Comparison of ENCODE assay signal across 23 cellular contexts in the genomic region with DNA sequence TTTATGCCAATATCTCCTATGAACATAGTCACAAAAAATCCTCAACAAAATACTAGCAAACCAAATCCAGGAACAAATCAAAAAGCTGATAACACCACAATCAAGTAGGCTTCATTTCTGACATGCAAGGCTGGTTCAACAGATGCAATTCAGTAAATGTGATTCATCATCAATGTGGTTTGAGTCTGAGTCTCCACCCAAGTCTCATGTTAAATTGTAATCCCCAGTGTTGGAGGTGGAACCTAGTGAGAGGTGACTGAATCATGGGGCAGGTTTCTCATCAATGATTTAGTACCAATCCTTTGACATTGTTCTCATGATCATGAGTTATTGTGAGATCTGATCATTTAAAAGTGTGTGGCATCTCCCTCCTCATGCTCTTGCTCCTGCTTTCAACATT.
"Had no signal": no experiment of that assay in that cellular context is flagged by ENCODE, and none has a peak within 500 bp of the region (broad histone marks: within the 10 kb centered on the region; RNA-seq: fewer than 3 reads in every experiment).

No MANE protein-coding gene starts in this region.

- ATAC-seq: activated T-cell treated with anti-CD3 and anti-CD28 coated beads, Interleukin-2, amount 50 U/mL, for 72 hours; esophagus mucosa; gastrocnemius medialis; left colon; T-helper 17 cell had no signal

- H3K36me3 ChIP-seq: cardiac muscle cell, gastrocnemius medialis, neutrophil, ovary, prostate gland, right atrium auricular region, thoracic aorta, upper lobe of left lung had no signal

- H3K9me3 ChIP-seq: gastrocnemius medialis, neutrophil, prostate gland had no signal

- H3K4me3 ChIP-seq: cardiac muscle cell, gastrocnemius medialis, ovary, prostate gland, right atrium auricular region, thoracic aorta, upper lobe of left lung had no signal

- DNase-seq: activated CD4-positive, alpha-beta memory T cell treated with anti-CD3 and anti-CD28 coated beads for 36 hours; activated CD4-positive, alpha-beta T cell treated with anti-CD3 and anti-CD28 coated beads for 48 hours; activated effector memory CD4-positive, alpha-beta T cell treated with anti-CD3 and anti-CD28 coated beads, Interleukin-2, amount 50 U/mL, for 16 hours; activated naive CD4-positive, alpha-beta T cell treated with anti-CD3 and anti-CD28 coated beads, Interleukin-2, amount 10 ng/mL, durations not matched to agents 7 days and 5 days; activated T-cell treated with anti-CD3 and anti-CD28 coated beads, Interleukin-2, amount 50 U/mL, for 72 hours; amygdala; effector CD4-positive, alpha-beta T cell; gastrocnemius medialis; head of caudate nucleus; hypothalamus; left colon; mesenchymal stem cell; ovary; stimulated activated CD4-positive, alpha-beta T cell treated with anti-CD3 and anti-CD28 coated beads, Interleukin-4, amount 100 ng/mL, for 24 hours; stimulated activated naive CD4-positive, alpha-beta T cell treated with Interleukin-2 at 50 U/mL for 16 hours; T-helper 17 cell; upper lobe of left lung had no signal

- H3K27me3 ChIP-seq: cardiac muscle cell, gastrocnemius medialis, neutrophil, ovary, right atrium auricular region, upper lobe of left lung had no signal

- H3K4me1 ChIP-seq: gastrocnemius medialis, prostate gland, right atrium auricular region, upper lobe of left lung had no signal

- H3K27ac ChIP-seq: cardiac muscle cell, gastrocnemius medialis, neutrophil, ovary, prostate gland, right atrium auricular region, thoracic aorta, upper lobe of left lung had no signal
